ENCODE assay signal across 1 cellular context in genomic region chr16:1788708-1789100, GRCh38.
TF ChIP-seq lines count a peak whose summit lies in the region.

No MANE protein-coding gene starts in this region.

TF ChIP-seq in WTC11, 78 proteins besides CTCF, POLR2A, EP300 and RAD21:
- no peak for TF ChIP-seq RELA (CRISPR knock-in tag; IDR thresholded peaks at IDR 0.05; ENCODE audit: borderline replicate concordance)
- TF ChIP-seq ZNF232 (CRISPR knock-in tag; IDR thresholded peaks at IDR 0.05), result no peak
